In the genomic region with DNA sequence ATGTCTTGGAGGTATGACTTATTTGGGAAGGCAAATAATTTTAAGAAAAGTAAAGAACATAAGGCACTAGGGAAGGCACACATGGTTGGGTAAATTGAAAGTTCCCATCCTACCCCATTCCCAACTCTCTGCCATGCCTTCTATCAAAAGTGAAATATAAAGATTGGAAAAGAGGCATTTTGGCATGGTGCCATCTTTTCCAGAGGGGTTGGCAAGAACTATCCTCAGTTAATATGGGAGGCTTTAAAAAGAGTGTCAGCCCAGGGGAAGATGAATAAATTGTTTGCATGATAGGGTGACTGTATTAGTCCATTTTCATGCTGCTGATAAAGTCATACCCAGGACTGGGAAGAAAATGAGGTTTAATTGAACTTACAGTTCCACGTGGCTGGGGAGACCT, we compare ENCODE assay signal across 6 cellular contexts.
"Had no signal": no experiment of that assay in that cellular context is flagged by ENCODE, and none has a peak within 500 bp of the region (broad histone marks: within the 10 kb centered on the region; RNA-seq: fewer than 3 reads in every experiment).

No MANE protein-coding gene starts in this region.

- ATAC-seq: HepG2 had no signal

- FAIRE-seq: HepG2, HTR-8/SVneo had no signal

- DNase-seq: IMR-90, KBM-7, KG1 had no signal

- H3K27ac ChIP-seq: HL-60 had no signal
